ENCODE assay signal across 8 cellular contexts in the genomic region with DNA sequence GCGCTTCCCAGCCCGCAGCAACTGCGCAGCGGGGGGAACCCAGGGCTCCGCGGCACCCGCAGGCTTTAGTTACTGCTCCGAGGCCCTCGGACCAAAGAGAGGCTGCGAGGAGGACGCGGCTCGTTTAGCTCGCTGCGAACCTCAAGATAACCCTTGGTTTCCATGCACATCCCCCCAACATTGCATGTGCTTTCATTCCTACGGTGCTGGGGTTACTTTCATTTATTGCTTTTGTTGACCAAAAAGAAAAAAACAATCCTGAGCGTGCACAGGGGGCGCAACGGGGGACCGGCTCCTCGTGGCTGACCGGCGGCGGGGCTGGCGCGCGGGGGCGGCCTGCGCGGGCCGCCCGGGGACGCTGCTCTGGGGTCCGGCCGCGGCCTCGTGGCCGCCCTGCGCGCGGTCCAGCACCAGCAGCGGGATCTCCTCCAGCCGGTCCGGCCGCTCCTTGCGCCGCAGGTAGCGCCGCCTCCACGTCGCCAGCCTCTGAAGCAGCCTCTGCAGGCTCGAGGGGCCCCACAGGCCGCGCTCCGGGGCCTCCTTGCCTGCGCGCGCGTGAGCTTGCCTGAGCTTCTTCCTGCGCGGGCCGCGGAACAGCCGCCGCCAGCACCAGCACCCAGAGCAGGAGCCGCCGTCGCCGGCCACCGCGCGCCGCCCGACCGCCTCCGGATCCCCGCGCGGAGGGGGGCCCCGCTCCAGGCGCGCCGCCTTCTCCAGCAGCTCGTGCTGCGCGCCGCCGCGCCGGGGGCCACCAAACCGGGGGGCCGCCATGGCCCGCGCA.
DNase-seq lines count a peak whose midpoint lies in the region; TF ChIP-seq lines count a peak whose summit lies in the region.

No MANE protein-coding gene starts in this region.

- H3K27ac Mint-ChIP-seq in immature natural killer cell, result peak overlapping the region in 3 of 6 donors; percentile 44 to 71 (median 69)

- TF ChIP-seq CTCF in A673 (conservative IDR thresholded peaks at IDR 0.05; ENCODE audit: low read depth, low read length), result no peak
- peak; percentile 4 for TF ChIP-seq CTCF in GM13977 (IDR thresholded peaks at IDR 0.05; ENCODE audit: extremely low read depth, insufficient read depth, missing control alignments)
- no peak for TF ChIP-seq CTCF in mammary epithelial cell (conservative IDR thresholded peaks at IDR 0.05 in 1 of 2, IDR thresholded peaks at IDR 0.05 in 1 of 2; ENCODE audit: extremely low read depth in 1 of 2, insufficient read depth in 1 of 2, low read depth in 1 of 2, low read length in 2 of 2)
- no peak for TF ChIP-seq CTCF in BE2C (IDR thresholded peaks at IDR 0.05; ENCODE audit: low read depth, low read length)

- H3K4me1 ChIP-seq in A673 (ENCODE audit: insufficient read depth, low read length, poor library complexity, severe bottlenecking) (peaks cover 3% of the 10 kb centered on the region), mammary epithelial cell (ENCODE audit: insufficient read depth, low read length) (peaks cover 11% of the 10 kb centered on the region), skeletal muscle satellite cell (ENCODE audit: control insufficient read depth, insufficient read depth, low read length) (peaks cover 6% of the 10 kb centered on the region), BE2C (no peaks in the 10 kb centered on the region), HAP-1 (no peaks in the 10 kb centered on the region)

- intact Hi-C loops in A673 (cut with micrococcal nuclease; ENCODE audit: unreplicated experiment), result no loop called here
- intact Hi-C loops in mammary epithelial cell (cut with micrococcal nuclease), result no loop called here

- H3K27ac ChIP-seq in A673 (ENCODE audit: low read depth, low read length, poor library complexity, severe bottlenecking), result peak overlapping the region; percentile 52
- H3K27ac ChIP-seq in mammary epithelial cell (ENCODE audit: insufficient read depth, low read depth, low read length), result no peak overlapping the region

- no peaks in the 10 kb centered on the region for H3K36me3 ChIP-seq in A673 (ENCODE audit: insufficient read depth, low read length, poor library complexity, severe bottlenecking)
- H3K36me3 ChIP-seq in mammary epithelial cell (ENCODE audit: insufficient read depth, low read length), result no peaks in the 10 kb centered on the region
- H3K36me3 ChIP-seq in skeletal muscle satellite cell (ENCODE audit: insufficient read depth, low read length), result no peaks in the 10 kb centered on the region
- no peaks in the 10 kb centered on the region for H3K36me3 ChIP-seq in BE2C
- no peaks in the 10 kb centered on the region for H3K36me3 ChIP-seq in HAP-1 (replicated peaks)

- H3K27me3 ChIP-seq in A673 (replicated peaks; ENCODE audit: insufficient read depth, low read depth, low read length, poor library complexity), result no peaks in the 10 kb centered on the region
- no peaks in the 10 kb centered on the region for H3K27me3 ChIP-seq in mammary epithelial cell (ENCODE audit: insufficient read depth, low read length)
- H3K27me3 ChIP-seq in skeletal muscle satellite cell (ENCODE audit: control insufficient read depth, insufficient read depth, low read length), result no peaks in the 10 kb centered on the region
- H3K27me3 ChIP-seq in BE2C, result no peaks in the 10 kb centered on the region
- H3K27me3 ChIP-seq in HAP-1 (ENCODE audit: low read depth), result no peaks in the 10 kb centered on the region

- H3K9ac ChIP-seq in mammary epithelial cell (ENCODE audit: insufficient read depth, low read length) (no peak overlapping the region), skeletal muscle satellite cell (ENCODE audit: low read depth, low read length) (peak overlapping the region; percentile 75)

- H3K27me3 Mint-ChIP-seq in immature natural killer cell (ENCODE audit: low read depth in 3 of 3), result peaks cover 0 to 1% (median 0%) of the 10 kb centered on the region in 3 donors

- peak overlapping the region; percentile 97 for H3K4me2 ChIP-seq in mammary epithelial cell (ENCODE audit: insufficient read depth, low read depth, low read length)
- peak overlapping the region; percentile 92 for H3K4me2 ChIP-seq in skeletal muscle satellite cell (ENCODE audit: low read length)

- peak overlapping the region; percentile 48 for H3K4me3 ChIP-seq in A673 (ENCODE audit: low read depth, low read length, poor library complexity, severe bottlenecking)
- H3K4me3 ChIP-seq in mammary epithelial cell (replicated peaks in 1 of 3; ENCODE audit: insufficient read depth in 1 of 3, low read depth in 2 of 3, low read length in 3 of 3), result peak overlapping the region; percentile 28 to 47 (median 45)
- peak overlapping the region; percentile 78 for H3K4me3 ChIP-seq in skeletal muscle satellite cell (ENCODE audit: low read length)
- H3K4me3 ChIP-seq in BE2C (ENCODE audit: low read depth, low read length), result no peak overlapping the region
- no peak overlapping the region for H3K4me3 ChIP-seq in HAP-1

- BruUV-seq in A673 (replicated peaks; lab: Mats Ljungman, UMichigan) (no TSS peak), mammary epithelial cell (replicated peaks; lab: Mats Ljungman, UMichigan) (no TSS peak)

- no peaks in the 10 kb centered on the region for H3K9me3 ChIP-seq in A673 (ENCODE audit: low read depth, low read length, poor library complexity, severe bottlenecking)
- peaks cover 7% of the 10 kb centered on the region for H3K9me3 ChIP-seq in mammary epithelial cell (replicated peaks; ENCODE audit: insufficient read depth, low read length)
- H3K9me3 ChIP-seq in skeletal muscle satellite cell (replicated peaks; ENCODE audit: low read length), result no peaks in the 10 kb centered on the region
- H3K9me3 ChIP-seq in BE2C, result no peaks in the 10 kb centered on the region; the same call in 1 of the 2 replicates
- peaks cover 3% of the 10 kb centered on the region; the same call in 1 of the 2 replicates for H3K9me3 ChIP-seq in HAP-1

- CTCF ChIA-PET in A673 (lab: Charles Lee) (no interaction called here), mammary epithelial cell (lab: Charles Lee; ENCODE audit: low non-redundant PET) (no interaction called here)

- H4K20me1 ChIP-seq in mammary epithelial cell (ENCODE audit: insufficient read depth, low read length), result no peaks in the 10 kb centered on the region

- H3K9me3 Mint-ChIP-seq in immature natural killer cell, result no peaks in the 10 kb centered on the region

- no peaks in the 10 kb centered on the region for H3K36me3 Mint-ChIP-seq in immature natural killer cell

- POLR2A ChIA-PET in A673 (lab: Charles Lee; ENCODE audit: low non-redundant PET), result interaction anchor here (0.7 kb wide), 1 partner anchor 209 kb away, joined by 4 read pairs; no protein-coding TSS in a partner anchor

- H3K4me3 Mint-ChIP-seq in immature natural killer cell, result peak overlapping the region; percentile 88 to 95 (median 89)

- in situ Hi-C loops in GM13977 (cut with MboI; ENCODE audit: low pct_unique_long_range_greater_than_20kb, low sequenced_read_pairs, unreplicated experiment) (no loop called here), mammary epithelial cell (cut with MboI; ENCODE audit: low sequenced_read_pairs in 2 of 2) (no loop called here), HAP-1 (cut with MboI; ENCODE audit: low sequenced_read_pairs) (no loop called here)

- peak; percentile 61 for DNase-seq in A673 (ENCODE audit: low spot score)
- peak; percentile 48 for DNase-seq in GM13977 (ENCODE audit: low spot score)
- DNase-seq in RPMI8226, result peak; percentile 28
- DNase-seq in mammary epithelial cell, result peak; percentile 23
- DNase-seq in immature natural killer cell, result peak; percentile 13 to 35 (median 31)
- no peak for DNase-seq in BE2C
- no peak for DNase-seq in HAP-1 (ENCODE audit: low spot score in 2 of 2)

- 6% methylated on average over 20 of the region's 94 CpGs for WGBS in mammary epithelial cell (ENCODE audit: low coverage, missing lambda C conversion rate)

- peaks cover 11 to 14% of the 10 kb centered on the region in 2 donors for H3K4me1 Mint-ChIP-seq in immature natural killer cell

- peak overlapping the region; percentile 91 for H2AFZ ChIP-seq in mammary epithelial cell (ENCODE audit: low read depth, low read length)

- no peaks in the 10 kb centered on the region for H3K79me2 ChIP-seq in mammary epithelial cell (ENCODE audit: insufficient read depth, low read length)

- dilution Hi-C loops in mammary epithelial cell (cut with HindIII; ENCODE audit: low sequenced_read_pairs), result no loop called here

Comparison
In these comparisons a context has a peak if more than half of its experiments do, and no peak if none do; other contexts are left out.
1. DNase-seq: peak in A673 (single experiment), GM13977 (single experiment), RPMI8226 (single experiment), mammary epithelial cell (single experiment) and immature natural killer cell (3 of 3); none in BE2C (single experiment) and HAP-1 (0 of 2).
2. H3K4me3 ChIP-seq: peak in A673 (single experiment), mammary epithelial cell (3 of 3) and skeletal muscle satellite cell (single experiment); none in BE2C (single experiment) and HAP-1 (single experiment).